9 cellular contexts compared by ENCODE assay signal in genomic region chrX:101931104-101931493, GRCh38. TPM values are rescaled to one million over a fixed set of nuclear protein-coding genes. Genes with fewer than 3 reads are reported as not detected.
DNase-seq lines count a peak whose midpoint lies in the region; ATAC-seq, FAIRE-seq and TF ChIP-seq lines count a peak whose summit lies in the region.
"Had no signal": no experiment of that assay in that cellular context is flagged by ENCODE, and none has a peak within 500 bp of the region (broad histone marks: within the 10 kb centered on the region; RNA-seq: fewer than 3 reads in every experiment).

No MANE protein-coding gene starts in this region.

- H3K9me3 ChIP-seq in iPS DF 6.9 (ENCODE audit: control insufficient read depth, insufficient read depth, low read length): no peaks in the 10 kb centered on the region
- H3K9me3 ChIP-seq in small intestine (ENCODE audit: control insufficient read depth, low read depth): no peaks in the 10 kb centered on the region

- TF ChIP-seq CTCF in WI38 (IDR thresholded peaks at IDR 0.05; ENCODE audit: low read depth, low read length): no peak

- no peak overlapping the region for H3K27ac ChIP-seq in iPS DF 6.9 (ENCODE audit: low read length)
- peak overlapping the region in 1 of 2 donors; percentile 88 for H3K27ac ChIP-seq in small intestine (ENCODE audit: low read depth in 1 of 2, low read length in 1 of 2)

- no CpG with 5 or more reads among the region's 7 CpGs for WGBS in iPS DF 6.9 (ENCODE audit: insufficient coverage, insufficient read length)
- WGBS in small intestine, 3 donors: 6 to 26% (median 12%) methylated on average over 7 of the region's 7 CpGs

- H3K4me1 ChIP-seq in iPS DF 6.9 (ENCODE audit: control insufficient read depth, insufficient read depth, low read length) (no peaks in the 10 kb centered on the region), small intestine (ENCODE audit: control insufficient read depth in 2 of 2, insufficient read depth in 1 of 2, low read depth in 1 of 2, low read length in 1 of 2) (no peaks in the 10 kb centered on the region)

- H3K36me3 ChIP-seq in iPS DF 6.9 (ENCODE audit: control insufficient read depth, insufficient read depth, low read length) (no peaks in the 10 kb centered on the region), small intestine (ENCODE audit: control insufficient read depth in 2 of 2, insufficient read depth in 2 of 2, low read length in 2 of 2) (no peaks in the 10 kb centered on the region)

- DNase-seq in DMS53 (lab: John Stamatoyannopoulos, UW) (peak; percentile 56), DMS53 treated with DMSO at 0.1 percent for 48 hours (lab: John Stamatoyannopoulos, UW; ENCODE audit: unreplicated experiment) (no peak), iPS DF 6.9 (ENCODE audit: low read depth, low spot score) (no peak), small intestine (no peak), frontal cortex (ENCODE audit: low spot score in 2 of 2) (no peak)

- FAIRE-seq in small intestine (lab: Jason Lieb, UNC) (no peak), frontal cortex (lab: Jason Lieb, UNC) (no peak)
- FAIRE-seq: A204.1 had no signal

- H3K27me3 ChIP-seq in iPS DF 6.9 (ENCODE audit: control insufficient read depth, insufficient read depth, low read length) (no peaks in the 10 kb centered on the region), small intestine (ENCODE audit: control insufficient read depth in 2 of 2, insufficient read depth in 2 of 2, low read length in 2 of 2) (no peaks in the 10 kb centered on the region)

- H3K4me3 ChIP-seq in WI38 (ENCODE audit: low read depth, low read length): peak overlapping the region; percentile 44; the same call in 1 of the 2 replicates
- H3K4me3 ChIP-seq in iPS DF 6.9 (ENCODE audit: low read length): peak overlapping the region; percentile 55; the same call in 1 of the 2 replicates
- peak overlapping the region; percentile 48 to 60 for H3K4me3 ChIP-seq in small intestine (ENCODE audit: low read depth in 1 of 2, low read length in 2 of 2)

- ATAC-seq in HG02759 (IDR thresholded peaks at IDR 0.05; ENCODE audit: unreplicated experiment): peak; percentile 22
- ATAC-seq in HG03025 (IDR thresholded peaks at IDR 0.05; ENCODE audit: low FRiP score, unreplicated experiment): no peak

RNA-seq across cellular contexts. Expression of gene ZMAT1, which starts 0.7 kb away (rescaled TPM):
- polyA plus RNA-seq in small intestine: 1 to 10 TPM in 1 of 3 donors, under 1 TPM in 2; 0.54 to 1.9 (median 0.89) TPM
- 6.5 TPM for total RNA-seq in frontal cortex
